1 cellular context compared by ENCODE assay signal in the genomic region with DNA sequence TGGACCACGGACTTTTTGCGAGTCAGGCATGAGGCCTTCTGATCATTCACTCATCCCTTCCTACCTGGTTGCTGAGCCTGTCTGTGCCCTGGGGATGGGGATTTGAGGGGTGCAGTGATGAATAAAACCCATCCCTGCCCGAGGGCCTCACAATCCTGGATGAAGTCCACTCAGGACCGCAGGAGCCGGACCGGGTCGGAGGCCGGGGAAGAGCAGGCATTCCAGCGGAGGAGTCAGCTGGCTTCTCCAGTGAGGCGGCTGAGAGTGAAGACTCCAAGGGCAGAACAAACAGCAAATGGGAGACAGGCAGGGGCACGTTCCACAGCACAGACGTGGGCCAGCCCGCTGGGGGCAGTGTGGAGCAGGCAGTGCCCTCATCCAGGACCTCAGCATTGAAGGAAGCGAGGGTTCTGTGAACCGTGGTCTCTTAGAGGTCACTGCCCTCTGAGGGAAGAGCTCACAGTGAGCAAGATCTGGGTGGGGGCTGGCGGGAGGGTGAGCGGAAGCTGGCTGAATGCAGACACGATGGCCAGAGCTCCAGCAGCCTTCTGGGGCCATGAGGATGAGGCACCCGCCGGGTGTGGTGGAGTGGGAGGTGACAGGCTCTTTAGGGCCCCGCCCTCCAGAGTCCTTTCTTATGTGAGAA.
TF ChIP-seq lines count a peak whose summit lies in the region.

No MANE protein-coding gene starts in this region.

TF ChIP-seq in HepG2, 621 proteins besides CTCF, POLR2A, EP300 and RAD21 (continued from another document and continues in another):
- TF ChIP-seq, protein P1, sequence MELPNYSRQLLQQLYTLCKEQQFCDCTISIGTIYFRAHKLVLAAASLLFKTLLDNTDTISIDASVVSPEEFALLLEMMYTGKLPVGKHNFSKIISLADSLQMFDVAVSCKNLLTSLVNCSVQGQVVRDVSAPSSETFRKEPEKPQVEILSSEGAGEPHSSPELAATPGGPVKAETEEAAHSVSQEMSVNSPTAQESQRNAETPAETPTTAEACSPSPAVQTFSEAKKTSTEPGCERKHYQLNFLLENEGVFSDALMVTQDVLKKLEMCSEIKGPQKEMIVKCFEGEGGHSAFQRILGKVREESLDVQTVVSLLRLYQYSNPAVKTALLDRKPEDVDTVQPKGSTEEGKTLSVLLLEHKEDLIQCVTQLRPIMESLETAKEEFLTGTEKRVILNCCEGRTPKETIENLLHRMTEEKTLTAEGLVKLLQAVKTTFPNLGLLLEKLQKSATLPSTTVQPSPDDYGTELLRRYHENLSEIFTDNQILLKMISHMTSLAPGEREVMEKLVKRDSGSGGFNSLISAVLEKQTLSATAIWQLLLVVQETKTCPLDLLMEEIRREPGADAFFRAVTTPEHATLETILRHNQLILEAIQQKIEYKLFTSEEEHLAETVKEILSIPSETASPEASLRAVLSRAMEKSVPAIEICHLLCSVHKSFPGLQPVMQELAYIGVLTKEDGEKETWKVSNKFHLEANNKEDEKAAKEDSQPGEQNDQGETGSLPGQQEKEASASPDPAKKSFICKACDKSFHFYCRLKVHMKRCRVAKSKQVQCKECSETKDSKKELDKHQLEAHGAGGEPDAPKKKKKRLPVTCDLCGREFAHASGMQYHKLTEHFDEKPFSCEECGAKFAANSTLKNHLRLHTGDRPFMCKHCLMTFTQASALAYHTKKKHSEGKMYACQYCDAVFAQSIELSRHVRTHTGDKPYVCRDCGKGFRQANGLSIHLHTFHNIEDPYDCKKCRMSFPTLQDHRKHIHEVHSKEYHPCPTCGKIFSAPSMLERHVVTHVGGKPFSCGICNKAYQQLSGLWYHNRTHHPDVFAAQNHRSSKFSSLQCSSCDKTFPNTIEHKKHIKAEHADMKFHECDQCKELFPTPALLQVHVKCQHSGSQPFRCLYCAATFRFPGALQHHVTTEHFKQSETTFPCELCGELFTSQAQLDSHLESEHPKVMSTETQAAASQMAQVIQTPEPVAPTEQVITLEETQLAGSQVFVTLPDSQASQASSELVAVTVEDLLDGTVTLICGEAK (IDR thresholded peaks at IDR 0.05), result no peak
- TF ChIP-seq, protein P1 (CRISPR knock-in tag; IDR thresholded peaks at IDR 0.05), result 0 out of 2 replicates have a peak, but pooled peaks have one; percentile 13
- TF ChIP-seq, protein P2, sequence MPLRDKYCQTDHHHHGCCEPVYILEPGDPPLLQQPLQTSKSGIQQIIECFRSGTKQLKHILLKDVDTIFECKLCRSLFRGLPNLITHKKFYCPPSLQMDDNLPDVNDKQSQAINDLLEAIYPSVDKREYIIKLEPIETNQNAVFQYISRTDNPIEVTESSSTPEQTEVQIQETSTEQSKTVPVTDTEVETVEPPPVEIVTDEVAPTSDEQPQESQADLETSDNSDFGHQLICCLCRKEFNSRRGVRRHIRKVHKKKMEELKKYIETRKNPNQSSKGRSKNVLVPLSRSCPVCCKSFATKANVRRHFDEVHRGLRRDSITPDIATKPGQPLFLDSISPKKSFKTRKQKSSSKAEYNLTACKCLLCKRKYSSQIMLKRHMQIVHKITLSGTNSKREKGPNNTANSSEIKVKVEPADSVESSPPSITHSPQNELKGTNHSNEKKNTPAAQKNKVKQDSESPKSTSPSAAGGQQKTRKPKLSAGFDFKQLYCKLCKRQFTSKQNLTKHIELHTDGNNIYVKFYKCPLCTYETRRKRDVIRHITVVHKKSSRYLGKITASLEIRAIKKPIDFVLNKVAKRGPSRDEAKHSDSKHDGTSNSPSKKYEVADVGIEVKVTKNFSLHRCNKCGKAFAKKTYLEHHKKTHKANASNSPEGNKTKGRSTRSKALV (CRISPR knock-in tag; IDR thresholded peaks at IDR 0.05), result no peak
- peak; percentile 51; the same call in 1 of the 2 replicates for TF ChIP-seq ZNF33B (CRISPR knock-in tag; IDR thresholded peaks at IDR 0.05)
- 0 out of 2 replicates have a peak, but pooled peaks have one; percentile 32 for TF ChIP-seq MIER3 (CRISPR knock-in tag; IDR thresholded peaks at IDR 0.05; ENCODE audit: borderline replicate concordance)
- no peak for TF ChIP-seq SYNCRIP (IDR thresholded peaks at IDR 0.05; ENCODE audit: insufficient read depth, low read depth, low read length)
- TF ChIP-seq ZMYM2 (CRISPR knock-in tag; IDR thresholded peaks at IDR 0.05), result peak; percentile 95
- TF ChIP-seq SMARCE1 (IDR thresholded peaks at IDR 0.05; ENCODE audit: borderline replicate concordance), result no peak
- no peak for TF ChIP-seq KAT7 (CRISPR knock-in tag; IDR thresholded peaks at IDR 0.05; ENCODE audit: borderline replicate concordance)
- TF ChIP-seq NCOR1 (IDR thresholded peaks at IDR 0.05; ENCODE audit: borderline replicate concordance, low read length), result no peak
- TF ChIP-seq, protein P3, sequence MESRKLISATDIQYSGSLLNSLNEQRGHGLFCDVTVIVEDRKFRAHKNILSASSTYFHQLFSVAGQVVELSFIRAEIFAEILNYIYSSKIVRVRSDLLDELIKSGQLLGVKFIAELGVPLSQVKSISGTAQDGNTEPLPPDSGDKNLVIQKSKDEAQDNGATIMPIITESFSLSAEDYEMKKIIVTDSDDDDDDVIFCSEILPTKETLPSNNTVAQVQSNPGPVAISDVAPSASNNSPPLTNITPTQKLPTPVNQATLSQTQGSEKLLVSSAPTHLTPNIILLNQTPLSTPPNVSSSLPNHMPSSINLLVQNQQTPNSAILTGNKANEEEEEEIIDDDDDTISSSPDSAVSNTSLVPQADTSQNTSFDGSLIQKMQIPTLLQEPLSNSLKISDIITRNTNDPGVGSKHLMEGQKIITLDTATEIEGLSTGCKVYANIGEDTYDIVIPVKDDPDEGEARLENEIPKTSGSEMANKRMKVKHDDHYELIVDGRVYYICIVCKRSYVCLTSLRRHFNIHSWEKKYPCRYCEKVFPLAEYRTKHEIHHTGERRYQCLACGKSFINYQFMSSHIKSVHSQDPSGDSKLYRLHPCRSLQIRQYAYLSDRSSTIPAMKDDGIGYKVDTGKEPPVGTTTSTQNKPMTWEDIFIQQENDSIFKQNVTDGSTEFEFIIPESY (CRISPR knock-in tag; IDR thresholded peaks at IDR 0.05), result no peak; the same call in none of the 2 replicates
- TF ChIP-seq SP5 (CRISPR knock-in tag; IDR thresholded peaks at IDR 0.05; ENCODE audit: borderline replicate concordance, low read depth), result 0 out of 2 replicates have a peak, but pooled peaks have one; percentile 9
- peak; percentile 79; the same call in 1 of the 2 replicates for TF ChIP-seq ZNF891 (CRISPR knock-in tag; IDR thresholded peaks at IDR 0.05)
- no peak for TF ChIP-seq ARID2 (CRISPR knock-in tag; IDR thresholded peaks at IDR 0.05; ENCODE audit: borderline replicate concordance)
- no peak for TF ChIP-seq ZNF790 (CRISPR knock-in tag; IDR thresholded peaks at IDR 0.05; ENCODE audit: borderline replicate concordance)
- no peak for TF ChIP-seq RBAK (CRISPR knock-in tag; IDR thresholded peaks at IDR 0.05)
- TF ChIP-seq MED1 (CRISPR knock-in tag; IDR thresholded peaks at IDR 0.05), result 0 out of 2 replicates have a peak, but pooled peaks have one; percentile 35
- no peak for TF ChIP-seq ZNF660 (CRISPR knock-in tag; IDR thresholded peaks at IDR 0.05; ENCODE audit: borderline replicate concordance, low read depth)
- TF ChIP-seq ZBTB21 (CRISPR knock-in tag; IDR thresholded peaks at IDR 0.05), result no peak
- TF ChIP-seq NCOA1 (CRISPR knock-in tag; IDR thresholded peaks at IDR 0.05), result no peak
- TF ChIP-seq, protein P4, sequence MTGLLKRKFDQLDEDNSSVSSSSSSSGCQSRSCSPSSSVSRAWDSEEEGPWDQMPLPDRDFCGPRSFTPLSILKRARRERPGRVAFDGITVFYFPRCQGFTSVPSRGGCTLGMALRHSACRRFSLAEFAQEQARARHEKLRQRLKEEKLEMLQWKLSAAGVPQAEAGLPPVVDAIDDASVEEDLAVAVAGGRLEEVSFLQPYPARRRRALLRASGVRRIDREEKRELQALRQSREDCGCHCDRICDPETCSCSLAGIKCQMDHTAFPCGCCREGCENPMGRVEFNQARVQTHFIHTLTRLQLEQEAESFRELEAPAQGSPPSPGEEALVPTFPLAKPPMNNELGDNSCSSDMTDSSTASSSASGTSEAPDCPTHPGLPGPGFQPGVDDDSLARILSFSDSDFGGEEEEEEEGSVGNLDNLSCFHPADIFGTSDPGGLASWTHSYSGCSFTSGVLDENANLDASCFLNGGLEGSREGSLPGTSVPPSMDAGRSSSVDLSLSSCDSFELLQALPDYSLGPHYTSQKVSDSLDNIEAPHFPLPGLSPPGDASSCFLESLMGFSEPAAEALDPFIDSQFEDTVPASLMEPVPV (CRISPR knock-in tag; IDR thresholded peaks at IDR 0.05), result 0 out of 2 replicates have a peak, but pooled peaks have one; percentile 23
- TF ChIP-seq ELF1 (CRISPR knock-in tag; IDR thresholded peaks at IDR 0.05), result peak; percentile 13; the same call in 1 of the 2 replicates
- TF ChIP-seq ZNF768 (CRISPR knock-in tag; IDR thresholded peaks at IDR 0.05), result peak; percentile 17; the same call in 1 of the 2 replicates
- 0 out of 2 replicates have a peak, but pooled peaks have one; percentile 55 for TF ChIP-seq ZNF747 (CRISPR knock-in tag; IDR thresholded peaks at IDR 0.05; ENCODE audit: borderline replicate concordance)
- TF ChIP-seq, protein P5, sequence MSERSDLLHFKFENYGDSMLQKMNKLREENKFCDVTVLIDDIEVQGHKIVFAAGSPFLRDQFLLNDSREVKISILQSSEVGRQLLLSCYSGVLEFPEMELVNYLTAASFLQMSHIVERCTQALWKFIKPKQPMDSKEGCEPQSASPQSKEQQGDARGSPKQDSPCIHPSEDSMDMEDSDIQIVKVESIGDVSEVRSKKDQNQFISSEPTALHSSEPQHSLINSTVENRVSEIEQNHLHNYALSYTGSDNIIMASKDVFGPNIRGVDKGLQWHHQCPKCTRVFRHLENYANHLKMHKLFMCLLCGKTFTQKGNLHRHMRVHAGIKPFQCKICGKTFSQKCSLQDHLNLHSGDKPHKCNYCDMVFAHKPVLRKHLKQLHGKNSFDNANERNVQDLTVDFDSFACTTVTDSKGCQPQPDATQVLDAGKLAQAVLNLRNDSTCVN (CRISPR knock-in tag; IDR thresholded peaks at IDR 0.05; ENCODE audit: borderline replicate concordance), result no peak
- no peak for TF ChIP-seq ZNF782 (CRISPR knock-in tag; IDR thresholded peaks at IDR 0.05; ENCODE audit: borderline replicate concordance)
- TF ChIP-seq, protein P6, sequence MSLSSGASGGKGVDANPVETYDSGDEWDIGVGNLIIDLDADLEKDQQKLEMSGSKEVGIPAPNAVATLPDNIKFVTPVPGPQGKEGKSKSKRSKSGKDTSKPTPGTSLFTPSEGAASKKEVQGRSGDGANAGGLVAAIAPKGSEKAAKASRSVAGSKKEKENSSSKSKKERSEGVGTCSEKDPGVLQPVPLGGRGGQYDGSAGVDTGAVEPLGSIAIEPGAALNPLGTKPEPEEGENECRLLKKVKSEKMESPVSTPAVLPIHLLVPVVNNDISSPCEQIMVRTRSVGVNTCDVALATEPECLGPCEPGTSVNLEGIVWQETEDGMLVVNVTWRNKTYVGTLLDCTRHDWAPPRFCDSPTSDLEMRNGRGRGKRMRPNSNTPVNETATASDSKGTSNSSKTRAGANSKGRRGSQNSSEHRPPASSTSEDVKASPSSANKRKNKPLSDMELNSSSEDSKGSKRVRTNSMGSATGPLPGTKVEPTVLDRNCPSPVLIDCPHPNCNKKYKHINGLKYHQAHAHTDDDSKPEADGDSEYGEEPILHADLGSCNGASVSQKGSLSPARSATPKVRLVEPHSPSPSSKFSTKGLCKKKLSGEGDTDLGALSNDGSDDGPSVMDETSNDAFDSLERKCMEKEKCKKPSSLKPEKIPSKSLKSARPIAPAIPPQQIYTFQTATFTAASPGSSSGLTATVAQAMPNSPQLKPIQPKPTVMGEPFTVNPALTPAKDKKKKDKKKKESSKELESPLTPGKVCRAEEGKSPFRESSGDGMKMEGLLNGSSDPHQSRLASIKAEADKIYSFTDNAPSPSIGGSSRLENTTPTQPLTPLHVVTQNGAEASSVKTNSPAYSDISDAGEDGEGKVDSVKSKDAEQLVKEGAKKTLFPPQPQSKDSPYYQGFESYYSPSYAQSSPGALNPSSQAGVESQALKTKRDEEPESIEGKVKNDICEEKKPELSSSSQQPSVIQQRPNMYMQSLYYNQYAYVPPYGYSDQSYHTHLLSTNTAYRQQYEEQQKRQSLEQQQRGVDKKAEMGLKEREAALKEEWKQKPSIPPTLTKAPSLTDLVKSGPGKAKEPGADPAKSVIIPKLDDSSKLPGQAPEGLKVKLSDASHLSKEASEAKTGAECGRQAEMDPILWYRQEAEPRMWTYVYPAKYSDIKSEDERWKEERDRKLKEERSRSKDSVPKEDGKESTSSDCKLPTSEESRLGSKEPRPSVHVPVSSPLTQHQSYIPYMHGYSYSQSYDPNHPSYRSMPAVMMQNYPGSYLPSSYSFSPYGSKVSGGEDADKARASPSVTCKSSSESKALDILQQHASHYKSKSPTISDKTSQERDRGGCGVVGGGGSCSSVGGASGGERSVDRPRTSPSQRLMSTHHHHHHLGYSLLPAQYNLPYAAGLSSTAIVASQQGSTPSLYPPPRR (CRISPR knock-in tag; IDR thresholded peaks at IDR 0.05; ENCODE audit: borderline replicate concordance), result peak; percentile 62; the same call in 1 of the 2 replicates
- TF ChIP-seq TCF7 (IDR thresholded peaks at IDR 0.05; ENCODE audit: low read depth), result no peak
- no peak for TF ChIP-seq ZNF10 (CRISPR knock-in tag; IDR thresholded peaks at IDR 0.05; ENCODE audit: borderline replicate concordance, low read depth)
- TF ChIP-seq ZIK1 (CRISPR knock-in tag; IDR thresholded peaks at IDR 0.05; ENCODE audit: borderline replicate concordance, low read depth), result no peak
- peak; percentile 29; the same call in 1 of the 2 replicates for TF ChIP-seq BORCS8-MEF2B (CRISPR knock-in tag; IDR thresholded peaks at IDR 0.05)
- TF ChIP-seq HNF4A (CRISPR knock-in tag; IDR thresholded peaks at IDR 0.05), result peak; percentile 48
- TF ChIP-seq ZNF788 (CRISPR knock-in tag; IDR thresholded peaks at IDR 0.05; ENCODE audit: borderline replicate concordance), result peak; percentile 66; the same call in 1 of the 2 replicates
- TF ChIP-seq HIVEP1 (CRISPR knock-in tag; IDR thresholded peaks at IDR 0.05), result no peak
- no peak for TF ChIP-seq ARHGAP35 (CRISPR knock-in tag; IDR thresholded peaks at IDR 0.05; ENCODE audit: borderline replicate concordance)
- no peak for TF ChIP-seq SSRP1 (CRISPR knock-in tag; IDR thresholded peaks at IDR 0.05)
